Comparison of ENCODE assay signal across 8 cellular contexts in genomic region chr2:126657636-126658315, GRCh38. TPM values are rescaled to one million over a fixed set of nuclear protein-coding genes. Genes with fewer than 3 reads are reported as not detected.
DNase-seq lines count a peak whose midpoint lies in the region; ATAC-seq and TF ChIP-seq lines count a peak whose summit lies in the region.

No MANE protein-coding gene starts in this region.

- no peak for TF ChIP-seq POLR2A in Peyer's patch (IDR thresholded peaks at IDR 0.05)

- H3K36me3 ChIP-seq in Peyer's patch = no peaks in the 10 kb centered on the region
- no peaks in the 10 kb centered on the region for H3K36me3 ChIP-seq in cardiac muscle cell

- CTCF ChIA-PET in activated naive CD4-positive, alpha-beta T cell treated with anti-CD3 and anti-CD28 coated beads, Interleukin-2, amount 10 ng/mL, durations not matched to agents 7 days and 5 days (lab: Charles Lee) = interaction anchor here (1.7 to 2.1 kb wide), 2 partner anchors 119 to 129 kb away, joined by 6 to 7 read pairs; no protein-coding TSS in a partner anchor

- H3K4me3 Mint-ChIP-seq in activated naive CD4-positive, alpha-beta T cell treated with anti-CD3 and anti-CD28 coated beads, Interleukin-2, amount 10 ng/mL, durations not matched to agents 7 days and 5 days = peak overlapping the region; percentile 90

- peaks cover 0 to 29% (median 14%) of the 10 kb centered on the region in 4 donors for H3K4me1 ChIP-seq in Peyer's patch
- peaks cover 49% of the 10 kb centered on the region for H3K4me1 ChIP-seq in cardiac muscle cell (ENCODE audit: low read depth)

- H3K27me3 Mint-ChIP-seq in activated naive CD4-positive, alpha-beta T cell treated with anti-CD3 and anti-CD28 coated beads, Interleukin-2, amount 10 ng/mL, durations not matched to agents 7 days and 5 days = no peaks in the 10 kb centered on the region

- peak overlapping the region; percentile 64 to 94 (median 70) for H3K4me3 ChIP-seq in Peyer's patch
- H3K4me3 ChIP-seq in cardiac muscle cell = no peak overlapping the region

- peak overlapping the region; percentile 97 for H3K27ac Mint-ChIP-seq in activated naive CD4-positive, alpha-beta T cell treated with anti-CD3 and anti-CD28 coated beads, Interleukin-2, amount 10 ng/mL, durations not matched to agents 7 days and 5 days

- H3K9me3 ChIP-seq in Peyer's patch (no peaks in the 10 kb centered on the region), cardiac muscle cell (ENCODE audit: low read depth) (no peaks in the 10 kb centered on the region)

- peaks cover 65% of the 10 kb centered on the region for H3K4me1 Mint-ChIP-seq in activated naive CD4-positive, alpha-beta T cell treated with anti-CD3 and anti-CD28 coated beads, Interleukin-2, amount 10 ng/mL, durations not matched to agents 7 days and 5 days

- H3K27ac ChIP-seq in Peyer's patch (peak overlapping the region; percentile 89 to 97 (median 92)), cardiac muscle cell (peak overlapping the region; percentile 89)

- H3K9me3 Mint-ChIP-seq in activated naive CD4-positive, alpha-beta T cell treated with anti-CD3 and anti-CD28 coated beads, Interleukin-2, amount 10 ng/mL, durations not matched to agents 7 days and 5 days = no peaks in the 10 kb centered on the region

- ATAC-seq in HG03097 (IDR thresholded peaks at IDR 0.05; ENCODE audit: low FRiP score, unreplicated experiment) = peak; percentile 68

- DNase-seq in NK-92 treated with Interleukin-12 subunit alpha and Interleukin-12 subunit beta, amount 100 ng/mL, for 24 hours (lab: John Stamatoyannopoulos, UW) = peak; percentile 84
- DNase-seq in NK-92 (lab: John Stamatoyannopoulos, UW; ENCODE audit: unreplicated experiment) = no peak
- DNase-seq in Peyer's patch = peak; percentile 72 to 93 (median 84)
- peak; percentile 86 for DNase-seq in activated naive CD4-positive, alpha-beta T cell treated with anti-CD3 and anti-CD28 coated beads, Interleukin-2, amount 10 ng/mL, durations not matched to agents 7 days and 5 days
- DNase-seq in cardiac muscle cell (ENCODE audit: low read depth in 1 of 2, low spot score in 1 of 2) = peak; percentile 76 to 99
- DNase-seq in pulmonary artery endothelial cell (ENCODE audit: low read depth, low spot score) = peak; percentile 13
- DNase-seq in NCI-H146 treated with DMSO at 0.1 percent for 48 hours (lab: John Stamatoyannopoulos, UW; ENCODE audit: unreplicated experiment) = no peak

- H3K27me3 ChIP-seq in Peyer's patch (no peaks in the 10 kb centered on the region), cardiac muscle cell (no peaks in the 10 kb centered on the region)

- H3K36me3 Mint-ChIP-seq in activated naive CD4-positive, alpha-beta T cell treated with anti-CD3 and anti-CD28 coated beads, Interleukin-2, amount 10 ng/mL, durations not matched to agents 7 days and 5 days = peaks cover 49% of the 10 kb centered on the region

- no peak for TF ChIP-seq CTCF in Peyer's patch (IDR thresholded peaks at IDR 0.05)
- no peak for TF ChIP-seq CTCF in cardiac muscle cell (IDR thresholded peaks at IDR 0.05; ENCODE audit: low read depth, low read length)

RNA-seq across cellular contexts. Expression of gene GYPC, which starts 1.8 kb away (rescaled TPM):
- total RNA-seq in Peyer's patch (10 to 100 TPM; 17.4 to 78.4 (median 19.7) TPM), cardiac muscle cell (45.6 and 53.8 TPM in 2 replicates), pulmonary artery endothelial cell (0.26 and 0.74 TPM in 2 replicates)
- polyA plus RNA-seq in cardiac muscle cell = 69.7 and 74.1 TPM in 2 replicates

Comparison
In these comparisons a context has a peak if more than half of its experiments do, and no peak if none do; other contexts are left out.
1. DNase-seq: peak in NK-92 treated with Interleukin-12 subunit alpha and Interleukin-12 subunit beta, amount 100 ng/mL, for 24 hours (single experiment), Peyer's patch (3 of 3), activated naive CD4-positive, alpha-beta T cell treated with anti-CD3 and anti-CD28 coated beads, Interleukin-2, amount 10 ng/mL, durations not matched to agents 7 days and 5 days (single experiment), cardiac muscle cell (2 of 2) and pulmonary artery endothelial cell (single experiment); none in NK-92 (single experiment) and NCI-H146 treated with DMSO at 0.1 percent for 48 hours (single experiment).
2. RNA of gene GYPC, which starts 1.8 kb away (total RNA-seq): 45.6 to 53.8 TPM in cardiac muscle cell and 17.4 to 78.4 TPM in Peyer's patch; 0.26 to 0.74 TPM in pulmonary artery endothelial cell; every median in the first group is over 10 times any median in the second.